ENCODE assay signal across 24 cellular contexts in the genomic region with DNA sequence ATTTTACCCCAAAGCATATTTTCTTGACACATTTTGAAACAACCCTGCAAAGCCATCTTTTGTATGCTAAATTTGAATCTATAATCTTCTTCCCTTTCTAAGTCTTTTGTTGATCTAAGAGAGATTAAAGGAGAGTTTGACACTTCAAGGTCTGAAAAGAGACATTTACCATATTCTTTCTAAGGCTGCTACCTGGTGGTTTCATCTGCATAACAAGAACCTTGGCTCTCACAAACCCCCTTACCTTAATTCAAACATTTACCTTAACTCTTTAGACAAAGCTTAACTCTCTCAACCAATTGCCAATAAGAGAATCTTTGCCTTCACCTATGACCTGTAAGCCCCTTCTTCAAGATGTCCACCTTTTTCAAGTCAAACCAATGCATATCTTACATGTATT.
"Had no signal": no experiment of that assay in that cellular context is flagged by ENCODE, and none has a peak within 500 bp of the region (broad histone marks: within the 10 kb centered on the region; RNA-seq: fewer than 3 reads in every experiment).

No MANE protein-coding gene starts in this region.

- H3K27ac Mint-ChIP-seq: activated CD4-positive, alpha-beta memory T cell treated with anti-CD3 and anti-CD28 coated beads, Interleukin-2, amount 10 ng/mL, durations not matched to agents 7 days and 5 days; activated CD4-positive, alpha-beta T cell treated with anti-CD3 and anti-CD28 coated beads, Interleukin-2, amount 10 ng/mL, durations not matched to agents 7 days and 5 days; activated naive CD4-positive, alpha-beta T cell treated with anti-CD3 and anti-CD28 coated beads, Interleukin-2, amount 10 ng/mL, durations not matched to agents 7 days and 5 days; activated naive CD8-positive, alpha-beta T cell treated with anti-CD3 and anti-CD28 coated beads, Interleukin-2, amount 10 ng/mL, durations not matched to agents 7 days and 5 days; activated T-cell treated with anti-CD3 and anti-CD28 coated beads, Interleukin-2, amount 50 U/mL, for 72 hours; activated T-helper 2 cell treated with anti-CD3 and anti-CD28 coated beads, Interferon-gamma antibody, Interleukin-2, Interleukin-4, amounts not matched to agents 10 μg/mL and 5 μg/mL and 100 μg/mL, durations not matched to agents 14 hours and 24 hours and 36 hours; T-cell had no signal

- H3K36me3 ChIP-seq: adrenal gland had no signal

- H3K27me3 Mint-ChIP-seq: activated CD4-positive, alpha-beta memory T cell treated with anti-CD3 and anti-CD28 coated beads, Interleukin-2, amount 10 ng/mL, durations not matched to agents 7 days and 5 days; activated CD4-positive, alpha-beta T cell treated with anti-CD3 and anti-CD28 coated beads, Interleukin-2, amount 10 ng/mL, durations not matched to agents 7 days and 5 days; activated naive CD4-positive, alpha-beta T cell treated with anti-CD3 and anti-CD28 coated beads, Interleukin-2, amount 10 ng/mL, durations not matched to agents 7 days and 5 days; activated naive CD8-positive, alpha-beta T cell treated with anti-CD3 and anti-CD28 coated beads, Interleukin-2, amount 10 ng/mL, durations not matched to agents 7 days and 5 days; T-cell had no signal

- ATAC-seq: activated T-cell treated with anti-CD3 and anti-CD28 coated beads, Interleukin-2, amount 50 U/mL, for 72 hours; T-cell had no signal

- H3K4me1 Mint-ChIP-seq: activated CD4-positive, alpha-beta memory T cell treated with anti-CD3 and anti-CD28 coated beads, Interleukin-2, amount 10 ng/mL, durations not matched to agents 7 days and 5 days; activated CD4-positive, alpha-beta T cell treated with anti-CD3 and anti-CD28 coated beads, Interleukin-2, amount 10 ng/mL, durations not matched to agents 7 days and 5 days; activated naive CD4-positive, alpha-beta T cell treated with anti-CD3 and anti-CD28 coated beads, Interleukin-2, amount 10 ng/mL, durations not matched to agents 7 days and 5 days; activated naive CD8-positive, alpha-beta T cell treated with anti-CD3 and anti-CD28 coated beads, Interleukin-2, amount 10 ng/mL, durations not matched to agents 7 days and 5 days; T-cell had no signal

- H3K9me3 ChIP-seq: adrenal gland had no signal

- H3K27me3 ChIP-seq: adrenal gland had no signal

- H3K36me3 Mint-ChIP-seq: activated naive CD4-positive, alpha-beta T cell treated with anti-CD3 and anti-CD28 coated beads, Interleukin-2, amount 10 ng/mL, durations not matched to agents 7 days and 5 days; activated naive CD8-positive, alpha-beta T cell treated with anti-CD3 and anti-CD28 coated beads, Interleukin-2, amount 10 ng/mL, durations not matched to agents 7 days and 5 days; T-cell had no signal

- H3K4me3 ChIP-seq: adrenal gland, SK-N-MC had no signal

- H3K27ac ChIP-seq: adrenal gland, SK-N-MC had no signal

- H3K4me3 Mint-ChIP-seq: activated CD4-positive, alpha-beta memory T cell treated with anti-CD3 and anti-CD28 coated beads, Interleukin-2, amount 10 ng/mL, durations not matched to agents 7 days and 5 days; activated CD4-positive, alpha-beta T cell treated with anti-CD3 and anti-CD28 coated beads, Interleukin-2, amount 10 ng/mL, durations not matched to agents 7 days and 5 days; activated naive CD4-positive, alpha-beta T cell treated with anti-CD3 and anti-CD28 coated beads, Interleukin-2, amount 10 ng/mL, durations not matched to agents 7 days and 5 days; activated naive CD8-positive, alpha-beta T cell treated with anti-CD3 and anti-CD28 coated beads, Interleukin-2, amount 10 ng/mL, durations not matched to agents 7 days and 5 days; activated T-cell treated with anti-CD3 and anti-CD28 coated beads, Interleukin-2, amount 50 U/mL, for 72 hours; T-cell had no signal

- H3K4me1 ChIP-seq: adrenal gland had no signal

- DNase-seq: activated CD4-positive, alpha-beta memory T cell treated with anti-CD3 and anti-CD28 coated beads, Interleukin-2, amount 10 ng/mL, durations not matched to agents 7 days and 5 days; activated CD4-positive, alpha-beta T cell treated with anti-CD3 and anti-CD28 coated beads, Interleukin-2, amount 10 ng/mL, durations not matched to agents 7 days and 5 days; activated CD4-positive, CD25-positive, alpha-beta regulatory T cell; activated CD8-positive, alpha-beta memory T cell treated with anti-CD3 and anti-CD28 coated beads, Interleukin-2, amount 50 U/mL, for 4 hours; activated gamma-delta T cell treated with Interleukin-2 at 50 U/mL for 16 hours; activated naive CD4-positive, alpha-beta T cell treated with anti-CD3 and anti-CD28 coated beads, Interleukin-2, amount 10 ng/mL, durations not matched to agents 7 days and 5 days; activated naive CD8-positive, alpha-beta T cell treated with anti-CD3 and anti-CD28 coated beads, Interleukin-2, amount 10 ng/mL, durations not matched to agents 7 days and 5 days; activated T-cell treated with anti-CD3 and anti-CD28 coated beads, Interleukin-2, amount 50 U/mL, for 72 hours; adrenal gland; anterior cingulate cortex; cerebellar nuclear complex; Karpas-422; MM.1S; NCI-H1048; NCI-H146; NCI-H187 treated with DMSO at 0.1 percent for 48 hours; NCI-H2081 treated with DMSO at 0.1 percent for 48 hours; NCI-H446; NCI-H524; T-cell; T-helper 2 cell; T1000 had no signal
